Comparison of ENCODE assay signal across 8 cellular contexts in the genomic region with DNA sequence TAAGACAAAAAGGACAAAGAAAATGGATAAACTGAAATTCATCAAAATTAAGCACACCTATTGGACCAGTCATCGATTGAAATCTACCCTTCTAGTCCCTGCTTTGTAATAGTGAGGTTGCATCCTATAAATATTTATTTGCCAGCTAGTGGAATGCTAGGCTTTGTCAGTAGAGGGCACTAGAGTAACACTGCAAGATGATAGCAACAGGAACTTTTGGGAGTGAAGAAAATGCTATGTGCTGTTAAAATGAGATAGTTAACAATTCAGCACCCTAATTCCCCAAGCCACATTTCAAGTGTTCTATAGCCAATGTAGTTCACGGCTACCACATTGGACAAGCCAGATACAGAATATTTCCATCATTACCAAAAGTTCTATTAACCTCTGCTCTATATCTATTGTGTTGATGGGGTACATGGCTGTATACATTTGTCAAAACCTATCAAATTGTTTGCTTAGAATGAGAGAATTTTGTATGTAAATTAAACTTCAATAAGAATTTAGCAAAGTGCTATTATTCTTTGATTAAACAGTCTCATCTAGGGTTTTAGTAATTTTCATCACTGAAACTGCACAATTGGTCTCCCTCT.
DNase-seq lines count a peak whose midpoint lies in the region; TF ChIP-seq lines count a peak whose summit lies in the region.

No MANE protein-coding gene starts in this region.

- H3F3A ChIP-seq in Loucy (ENCODE audit: low read depth): no peaks in the 10 kb centered on the region

- peaks cover 2% of the 10 kb centered on the region for H3K4me1 Mint-ChIP-seq in progenitor cell of endocrine pancreas (ENCODE audit: low read depth)

- no peak overlapping the region for H3K4me3 Mint-ChIP-seq in progenitor cell of endocrine pancreas (ENCODE audit: low read depth)

- H4K20me1 ChIP-seq in Loucy (ENCODE audit: insufficient read depth, low read length, poor library complexity, severe bottlenecking): no peaks in the 10 kb centered on the region

- no peaks in the 10 kb centered on the region for H3K9me2 ChIP-seq in Loucy (replicated peaks; ENCODE audit: low read depth, low read length)

- no peak overlapping the region for H3K9ac ChIP-seq in Loucy (ENCODE audit: low read depth, low read length, poor library complexity, severe bottlenecking)

- no peak overlapping the region for H2AFZ ChIP-seq in Loucy (ENCODE audit: low read length)

- no peaks in the 10 kb centered on the region for H3K27me3 ChIP-seq in Loucy (ENCODE audit: insufficient read depth, low read length, poor library complexity, severe bottlenecking)

- H3K9me3 Mint-ChIP-seq in progenitor cell of endocrine pancreas (ENCODE audit: low read depth): no peaks in the 10 kb centered on the region

- no peak overlapping the region for H3K4me2 ChIP-seq in Loucy (ENCODE audit: low read depth, low read length, poor library complexity, severe bottlenecking)

- TF ChIP-seq CTCF in GM12801 (IDR thresholded peaks at IDR 0.05; ENCODE audit: extremely low read depth, insufficient read length) (peak; percentile 82), Loucy (conservative IDR thresholded peaks at IDR 0.05; ENCODE audit: low read length) (peak; percentile 99), progenitor cell of endocrine pancreas (IDR thresholded peaks at IDR 0.05; ENCODE audit: unreplicated experiment) (peak; percentile 64)

- H3K9me3 ChIP-seq in Loucy (ENCODE audit: insufficient read depth, low read depth, low read length): no peaks in the 10 kb centered on the region

- H3K27me3 Mint-ChIP-seq in progenitor cell of endocrine pancreas: no peaks in the 10 kb centered on the region

- no peaks in the 10 kb centered on the region for H3K36me3 ChIP-seq in Loucy (ENCODE audit: insufficient read depth, low read length)

- H3K4me1 ChIP-seq in Loucy (ENCODE audit: insufficient read depth, low read length, poor library complexity, severe bottlenecking): no peaks in the 10 kb centered on the region

- H3K79me2 ChIP-seq in Loucy (ENCODE audit: insufficient read depth, low read length): no peaks in the 10 kb centered on the region

- DNase-seq in AML-193 (lab: John Stamatoyannopoulos, UW): peak; percentile 65 to 66
- peak; percentile 66 for DNase-seq in HCEC 1CT
- peak; percentile 3 for DNase-seq in T follicular helper cell (ENCODE audit: low read depth)
- peak; percentile 64 for DNase-seq in fibroblast of the conjunctiva (ENCODE audit: low read depth)
- no peak for DNase-seq in progenitor cell of endocrine pancreas (ENCODE audit: low spot score, unreplicated experiment)
- DNase-seq in nucleus accumbens (lab: John Stamatoyannopoulos, UW): no peak

- no peak overlapping the region for H3K27ac Mint-ChIP-seq in progenitor cell of endocrine pancreas

- H3K36me3 Mint-ChIP-seq in progenitor cell of endocrine pancreas (ENCODE audit: insufficient read depth): no peaks in the 10 kb centered on the region

- no peak overlapping the region for H3K4me3 ChIP-seq in Loucy (ENCODE audit: low read length, poor library complexity, severe bottlenecking)

Comparison
In these comparisons a context has a peak if more than half of its experiments do, and no peak if none do; other contexts are left out.
1. DNase-seq: peak in AML-193 (2 of 2), HCEC 1CT (single experiment), T follicular helper cell (single experiment) and fibroblast of the conjunctiva (single experiment); none in progenitor cell of endocrine pancreas (single experiment) and nucleus accumbens (0 of 56).
2. Peak in every context shown above with its lines, with median percentiles within 50 percentile points of each other: CTCF ChIP-seq.